Comparison of ENCODE assay signal across 21 cellular contexts in genomic region chr2:118859157-118859770, GRCh38. TPM values are rescaled to one million over a fixed set of nuclear protein-coding genes. Genes with fewer than 3 reads are reported as not detected.
DNase-seq lines count a peak whose midpoint lies in the region; ATAC-seq and TF ChIP-seq lines count a peak whose summit lies in the region.
"Had no signal": no experiment of that assay in that cellular context is flagged by ENCODE, and none has a peak within 500 bp of the region (broad histone marks: within the 10 kb centered on the region; RNA-seq: fewer than 3 reads in every experiment).

No MANE protein-coding gene starts in this region.

- H3K27me3 Mint-ChIP-seq in endodermal cell (ENCODE audit: insufficient read depth) (peaks cover 99% of the 10 kb centered on the region), neural crest cell (ENCODE audit: low read depth) (peaks cover 98% of the 10 kb centered on the region)

- H3K4me3 Mint-ChIP-seq in endodermal cell (peak overlapping the region; percentile 21), neural crest cell (peak overlapping the region; percentile 49)

- H3K9ac ChIP-seq in HUES6 (ENCODE audit: low read length) (no peak overlapping the region), endodermal cell (ENCODE audit: extremely low read depth, low read length, poor library complexity, severe bottlenecking) (no peak overlapping the region)

- H3K4me1 ChIP-seq in HUES6 (ENCODE audit: control insufficient read depth, insufficient read depth, low read length) (peaks cover 42% of the 10 kb centered on the region), endodermal cell (ENCODE audit: control insufficient read depth, insufficient read depth, low read length) (peaks cover 8% of the 10 kb centered on the region), upper lobe of right lung (peaks cover 20% of the 10 kb centered on the region)

- H3K36me3 ChIP-seq in HUES6 (ENCODE audit: control insufficient read depth, insufficient read depth, low read length) (no peaks in the 10 kb centered on the region), endodermal cell (ENCODE audit: control insufficient read depth, insufficient read depth, low read length) (no peaks in the 10 kb centered on the region), upper lobe of right lung (no peaks in the 10 kb centered on the region)

- ATAC-seq in upper lobe of right lung (no peak), GM21367 (IDR thresholded peaks at IDR 0.05; ENCODE audit: unreplicated experiment) (no peak)

- H3K27me3 ChIP-seq in HUES6 (ENCODE audit: control insufficient read depth, insufficient read depth, low read length), result peaks cover 92% of the 10 kb centered on the region
- H3K27me3 ChIP-seq in endodermal cell (ENCODE audit: control insufficient read depth, insufficient read depth, low read length, poor library complexity, severe bottlenecking), result peaks cover 95% of the 10 kb centered on the region
- peaks cover 89% of the 10 kb centered on the region for H3K27me3 ChIP-seq in upper lobe of right lung

- intact Hi-C loops in upper lobe of right lung (cut with DNase I), result loop anchor here (10.0 kb wide), 1 partner anchor 634 kb away; no protein-coding TSS in a partner anchor

- H3K36me3 Mint-ChIP-seq in endodermal cell (ENCODE audit: low read depth) (no peaks in the 10 kb centered on the region), neural crest cell (ENCODE audit: low read depth) (no peaks in the 10 kb centered on the region)

- DNase-seq in endodermal cell, result no peak
- no peak for DNase-seq in neural crest cell (ENCODE audit: low read depth, low spot score)
- DNase-seq in upper lobe of right lung, result peak; percentile 52
- DNase-seq in DMS 273 treated with DMSO at 0.1 percent for 48 hours (lab: John Stamatoyannopoulos, UW), result no peak
- DNase-seq in 8988T, result no peak
- DNase-seq in HuH-7 (ENCODE audit: low spot score), result no peak
- DNase-seq: AML-193; GDM1; HCEC 1CT; KBM-7; NCI-H1105; NK-92 treated with Interleukin-12 subunit alpha and Interleukin-12 subunit beta, amount 100 ng/mL, for 24 hours; OCI-M1; Right ventricle myocardium superior; SW 1271 had no signal

- H3K4me1 Mint-ChIP-seq in endodermal cell, result peaks cover 18% of the 10 kb centered on the region
- H3K4me1 Mint-ChIP-seq in neural crest cell, result peaks cover 12% of the 10 kb centered on the region

- H3K27ac ChIP-seq in HUES6 (ENCODE audit: low read depth, low read length), result no peak overlapping the region
- H3K27ac ChIP-seq in endodermal cell (ENCODE audit: low read depth, low read length), result no peak overlapping the region
- no peak overlapping the region for H3K27ac ChIP-seq in upper lobe of right lung
- H3K27ac ChIP-seq: C4-2B, HL-60 had no signal

- H3K27ac Mint-ChIP-seq in endodermal cell (no peak overlapping the region), neural crest cell (ENCODE audit: unreplicated experiment) (no peak overlapping the region)

- H3K9me3 ChIP-seq in HUES6 (ENCODE audit: control insufficient read depth, insufficient read depth, low read depth, low read length) (no peaks in the 10 kb centered on the region), endodermal cell (ENCODE audit: control insufficient read depth, low read length) (no peaks in the 10 kb centered on the region), upper lobe of right lung (no peaks in the 10 kb centered on the region)

- H3K9me3 Mint-ChIP-seq in endodermal cell (no peaks in the 10 kb centered on the region), neural crest cell (no peaks in the 10 kb centered on the region)

- TF ChIP-seq CTCF in endodermal cell (conservative IDR thresholded peaks at IDR 0.05), result no peak
- no peak for TF ChIP-seq CTCF in neural crest cell (conservative IDR thresholded peaks at IDR 0.05)
- no peak for TF ChIP-seq CTCF in upper lobe of right lung (IDR thresholded peaks at IDR 0.05)

- WGBS in endodermal cell (ENCODE audit: insufficient coverage in 1 of 2, insufficient read length in 1 of 2), 2 experiments, result 38 to 45% methylated on average over 7 to 26 of the region's 26 CpGs

- H3K4me3 ChIP-seq in HUES6 (ENCODE audit: low read depth, low read length), result peak overlapping the region; percentile 51
- H3K4me3 ChIP-seq in endodermal cell (ENCODE audit: low read length), result no peak overlapping the region
- no peak overlapping the region for H3K4me3 ChIP-seq in upper lobe of right lung

RNA-seq across cellular contexts. Expression of gene EN1, which starts 11.8 kb away (rescaled TPM):
- total RNA-seq in endodermal cell (not detected), neural crest cell (12.6 and 13.9 TPM in 2 replicates), upper lobe of right lung (not detected)
- polyA plus RNA-seq in endodermal cell (2013, experiment 1 of 2), result 0.39 TPM
- polyA plus RNA-seq in endodermal cell (2013, experiment 2 of 2), result 0.54 TPM
- total RNA-seq: HT1080, NCI-H460, Right ventricle myocardium superior had no signal

Comparison
In these comparisons a context has a peak if more than half of its experiments do, and no peak if none do; other contexts are left out.
1. RNA of gene EN1, which starts 11.8 kb away (total RNA-seq): 12.6 to 13.9 TPM in neural crest cell; not detected in endodermal cell and not detected in upper lobe of right lung (single experiment); every median in the first group is over 10 times any median in the second.